ENCODE assay signal across 8 cellular contexts in genomic region chr2:30165050-30165520, GRCh38. TPM values are rescaled to one million over a fixed set of nuclear protein-coding genes. Genes with fewer than 3 reads are reported as not detected.
A peak's percentile ranks its signal among the peaks of the same experiment; 100 is the strongest.
DNase-seq lines count a peak whose midpoint lies in the region; ATAC-seq, FAIRE-seq and TF ChIP-seq lines count a peak whose summit lies in the region.

No MANE protein-coding gene starts in this region.

- DNase-seq in AG04450 (ENCODE audit: low read depth, low spot score): peak; percentile 83
- DNase-seq in NCI-H2029 (lab: John Stamatoyannopoulos, UW): peak; percentile 81
- peak in 4 of 5 experiments; percentile 27 to 92 (median 60) for DNase-seq in T-helper 2 cell
- peak; percentile 88 to 90 (median 90) for DNase-seq in K562 (ENCODE audit: extremely low read depth in 1 of 4, low spot score in 3 of 4)
- peak; percentile 87 for DNase-seq in iPS DF 19.7 (ENCODE audit: low read depth, low spot score)
- peak; percentile 15 for DNase-seq in stimulated activated CD4-positive, alpha-beta T cell treated with anti-CD3 and anti-CD28 coated beads, Interleukin-12 subunit alpha, Interleukin-12 subunit beta, amount 100 ng/mL, for 4 hours

- H3K4me3 ChIP-seq in AG04450 (ENCODE audit: low read depth, low read length): no peak overlapping the region
- no peak overlapping the region for H3K4me3 ChIP-seq in K562

- H3K79me2 ChIP-seq in K562 (ENCODE audit: control insufficient read depth, insufficient read depth, low read length): no peaks in the 10 kb centered on the region

- FAIRE-seq in K562 (lab: Jason Lieb, UNC): peak; percentile 99

- WGBS in K562 (ENCODE audit: insufficient coverage, low coverage, missing lambda C conversion rate): 14% methylated on average over 7 of the region's 7 CpGs

- H3K4me1 ChIP-seq in K562 (replicated peaks in 1 of 2; ENCODE audit: control insufficient read depth in 2 of 2, insufficient read depth in 2 of 2, low read length in 2 of 2): no peaks in the 10 kb centered on the region

- intact Hi-C loops in K562 (cut with micrococcal nuclease): loop anchor here (1.0 kb wide), 2 partner anchors 43 to 542 kb away; no protein-coding TSS in a partner anchor

- no peak overlapping the region for H3K4me2 ChIP-seq in K562 (ENCODE audit: insufficient read depth, low read length)

- 0 out of 2 replicates have a peak, but pooled peaks have one; percentile 32 for TF ChIP-seq EP300 in K562 (IDR thresholded peaks at IDR 0.05; ENCODE audit: low read length)

- CTCF ChIA-PET in AG04450 (lab: Charles Lee): interaction anchor here (0.5 to 9.6 kb wide), 93 partner anchors 9 to 1599 kb away, joined by 3 to 623 read pairs (median 5); partner anchors contain the start of genes LBH and YPEL5
- CTCF ChIA-PET in K562 (lab: Yijun Ruan, JAX; ENCODE audit: low intra/inter-chr PET ratio): interaction anchor here (0.6 to 4.3 kb wide), 12 partner anchors 27 to 1168 kb away, joined by 3 to 68 read pairs (median 4); no protein-coding TSS in a partner anchor

- peak; percentile 90 to 92 for TF ChIP-seq RAD21 in K562 (CRISPR knock-in tag; conservative IDR thresholded peaks at IDR 0.05 in 1 of 2, IDR thresholded peaks at IDR 0.05 in 1 of 2)

- H2AFZ ChIP-seq in K562 (ENCODE audit: low read depth, low read length): no peak overlapping the region

- in situ Hi-C loops in K562 (cut with MboI): loop anchor here (5.0 to 25.0 kb wide), 4 partner anchors 42 to 1172 kb away; no protein-coding TSS in a partner anchor

- H3K27me3 ChIP-seq in AG04450 (ENCODE audit: control insufficient read depth, insufficient read depth, low read length) (no peaks in the 10 kb centered on the region), K562 (ENCODE audit: control insufficient read depth in 2 of 2, insufficient read depth in 2 of 2, low read length in 2 of 2) (no peaks in the 10 kb centered on the region; a peak in 1 of 5 replicates)

- H3K9me3 ChIP-seq in AG04450 (ENCODE audit: control insufficient read depth, insufficient read depth, low read length) (no peaks in the 10 kb centered on the region), K562 (replicated peaks; ENCODE audit: control insufficient read depth, insufficient read depth, low read depth, low read length) (no peaks in the 10 kb centered on the region)

- 0 out of 3 replicates have a peak, but pooled peaks cover 4% of the 10 kb centered on the region for H3K36me3 ChIP-seq in K562 (ENCODE audit: control insufficient read depth, insufficient read depth, low read length)

- no peak for TF ChIP-seq POLR2A in K562 (conservative IDR thresholded peaks at IDR 0.05)

- peak; percentile 93 for TF ChIP-seq CTCF in AG04450 (IDR thresholded peaks at IDR 0.05; ENCODE audit: low read depth, low read length)
- peak; percentile 94 to 99 (median 98) for TF ChIP-seq CTCF in K562 (IDR thresholded peaks at IDR 0.05 in 2 of 3, conservative IDR thresholded peaks at IDR 0.05 in 1 of 3; ENCODE audit: insufficient read depth in 2 of 3, low read depth in 1 of 3, low read length in 3 of 3)

- BruUV-seq in K562 (replicated peaks; lab: Mats Ljungman, UMichigan): no TSS peak

- POLR2A ChIA-PET in AG04450 (lab: Yijun Ruan, JAX) (interaction anchor here (0.5 to 2.9 kb wide), 10 partner anchors 19 to 1069 kb away, joined by 3 to 38 read pairs (median 4); partner anchors contain the start of genes EHD3, LBH and YPEL5), K562 (lab: Yijun Ruan, JAX) (interaction anchor here (0.5 to 2.4 kb wide), 16 partner anchors 10 to 1028 kb away, joined by 3 to 15 read pairs (median 4); partner anchors contain the start of gene YPEL5)

- H3K27ac ChIP-seq in AG04450 (ENCODE audit: low read depth, low read length) (no peak overlapping the region), K562 (ENCODE audit: extremely low read depth, low read depth, low read length) (no peak overlapping the region)

- no peaks in the 10 kb centered on the region for H3K9me1 ChIP-seq in K562 (ENCODE audit: control insufficient read depth, insufficient read depth, low read length)

- H3K9ac ChIP-seq in K562 (ENCODE audit: insufficient read depth in 1 of 2, low read depth in 2 of 2, low read length in 2 of 2): no peak overlapping the region

- H4K20me1 ChIP-seq in K562 (replicated peaks; ENCODE audit: control insufficient read depth, insufficient read depth, low read length): no peaks in the 10 kb centered on the region

- peak; percentile 91 for ATAC-seq in GM18517 (IDR thresholded peaks at IDR 0.05; ENCODE audit: unreplicated experiment)
- peak; percentile 71 for ATAC-seq in HG03064 (IDR thresholded peaks at IDR 0.05; ENCODE audit: low read depth, unreplicated experiment)
- ATAC-seq in K562: peak; percentile 100

TF ChIP-seq in K562, 482 proteins besides CTCF, POLR2A, EP300 and RAD21 (continues in another document):
- TF ChIP-seq NFIC (IDR thresholded peaks at IDR 0.05) (no peak), STAT5B (CRISPR knock-in tag; IDR thresholded peaks at IDR 0.05) (no peak), ZZZ3 (IDR thresholded peaks at IDR 0.05) (no peak), ZNF780A (CRISPR knock-in tag; IDR thresholded peaks at IDR 0.05) (no peak), ZBTB9 (CRISPR knock-in tag; IDR thresholded peaks at IDR 0.05) (no peak), ATF4 (CRISPR knock-in tag; IDR thresholded peaks at IDR 0.05) (no peak)

RNA-seq across cellular contexts. Expression of gene YPEL5, which starts 18.3 kb away (rescaled TPM):
- polyA plus RNA-seq in AG04450 (2011; rRNA removed): 112 and 116 TPM in 2 replicates
- 77.8 and 80.8 TPM in 2 replicates for polyA minus RNA-seq in AG04450 (2011; rRNA and poly(A)+ RNA removed)
- total RNA-seq in K562 (2011; cell fraction: chromatin; rRNA removed; ENCODE audit: low replicate concordance): 9.5 and 20.9 TPM in 2 replicates
- 5.9 and 6.2 TPM in 2 replicates for total RNA-seq in K562 (2011; cell fraction: nucleolus; rRNA removed)
- total RNA-seq in K562 (2011; cell fraction: nucleoplasm; rRNA removed): 13.0 and 14.9 TPM in 2 replicates
- 7.8 and 9.1 TPM in 2 replicates for total RNA-seq in K562 (2014; rRNA removed)
- 10.3 and 13.4 TPM in 2 replicates for total RNA-seq in K562 (2014; rRNA removed; fragmentation: Illumina TruSeq; extraction: Trizol)
- total RNA-seq in K562 (2015; rRNA removed; fragmentation: Illumina TruSeq; extraction: Trizol): 4.9 and 5.4 TPM in 2 replicates
- 12.0 and 12.3 TPM in 2 replicates for total RNA-seq in K562 (2021)
- 34.4 and 37.4 TPM in 2 replicates for polyA plus RNA-seq in K562 (2011; rRNA removed)
- 14.7 and 17.6 TPM in 2 replicates for polyA plus RNA-seq in K562 (2011; cell fraction: cytosol; rRNA removed)
- polyA plus RNA-seq in K562 (2011; cell fraction: nucleus; rRNA removed): 10.9 and 20.4 TPM in 2 replicates
- 12.8 and 40.6 TPM in 2 replicates for polyA plus RNA-seq in K562 (2012)
- polyA plus RNA-seq in K562 (2014; fragmentation: Illumina TruSeq; extraction: Trizol): 10.9 and 11.9 TPM in 2 replicates
- polyA plus RNA-seq in K562 (2014; fragmentation: Nextera tagmentation; extraction: Ambion mirVana): 10 to 100 TPM; 19.0 to 23.8 TPM
- polyA plus RNA-seq in K562 (2014; rRNA removed): 13.5 and 15.0 TPM in 2 replicates
- polyA minus RNA-seq in K562 (2011; rRNA and poly(A)+ RNA removed): 31.6 and 33.5 TPM in 2 replicates
- polyA minus RNA-seq in K562 (2011; cell fraction: cytosol; rRNA and poly(A)+ RNA removed): 10.4 and 11.4 TPM in 2 replicates
- 6.6 and 11.2 TPM in 2 replicates for polyA minus RNA-seq in K562 (2011; cell fraction: nucleus; rRNA and poly(A)+ RNA removed)

Comparison
In these comparisons a context has a peak if more than half of its experiments do, and no peak if none do; other contexts are left out.
1. DNase-seq: peak in every context shown above with its lines; median percentile 90 in K562; 87 in iPS DF 19.7; 83 in AG04450; 81 in NCI-H2029; 60 in T-helper 2 cell; 15 in stimulated activated CD4-positive, alpha-beta T cell treated with anti-CD3 and anti-CD28 coated beads, Interleukin-12 subunit alpha, Interleukin-12 subunit beta, amount 100 ng/mL, for 4 hours.